In the genomic region with DNA sequence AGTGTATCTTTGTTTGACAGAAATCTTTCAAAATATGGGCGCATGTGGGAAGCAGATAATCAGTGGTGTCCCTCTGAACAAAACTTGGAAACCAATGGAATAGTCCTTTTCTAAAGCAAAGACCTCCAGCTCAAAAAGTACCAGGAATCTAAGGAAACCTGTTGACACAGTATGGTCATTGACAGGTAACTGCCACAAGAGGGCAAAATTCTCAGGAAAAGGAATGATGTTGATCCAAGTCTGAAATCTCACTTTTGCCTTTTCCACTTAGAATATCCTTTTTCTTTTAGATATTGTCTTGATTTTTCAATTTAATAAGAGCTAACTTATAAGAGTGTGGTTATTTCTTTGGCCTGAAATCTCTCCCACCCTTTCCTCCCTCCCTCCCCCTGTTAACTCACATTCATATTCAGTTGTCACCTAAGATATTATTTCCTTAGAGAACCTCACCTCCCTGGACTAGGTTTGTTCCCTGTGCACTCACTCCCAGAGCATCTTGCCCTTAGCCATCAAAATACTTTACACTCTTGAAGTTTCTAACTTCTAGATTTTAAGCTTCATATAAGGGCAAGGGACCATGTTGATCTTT, we compare ENCODE assay signal across 8 cellular contexts. TPM values are rescaled to one million over a fixed set of nuclear protein-coding genes. Genes with fewer than 3 reads are reported as not detected.
DNase-seq lines count a peak whose midpoint lies in the region; ATAC-seq and TF ChIP-seq lines count a peak whose summit lies in the region.
"Had no signal": no experiment of that assay in that cellular context is flagged by ENCODE, and none has a peak within 500 bp of the region (broad histone marks: within the 10 kb centered on the region; RNA-seq: fewer than 3 reads in every experiment).

No MANE protein-coding gene starts in this region.

- no peaks in the 10 kb centered on the region for H3K9me3 ChIP-seq in liver (ENCODE audit: control insufficient read depth in 4 of 4, low read length in 3 of 4)
- no peaks in the 10 kb centered on the region for H3K9me3 ChIP-seq in T-helper 17 cell (ENCODE audit: control insufficient read depth, low read length, poor library complexity, severe bottlenecking)

- CTCF ChIA-PET in GM10248 (lab: Yijun Ruan, JAX): interaction anchor here (0.7 to 6.4 kb wide), 23 partner anchors 12 to 332 kb away, joined by 3 to 133 read pairs (median 4); no protein-coding TSS in a partner anchor

- H3K27me3 Mint-ChIP-seq in T-helper 17 cell: peaks cover 12% of the 10 kb centered on the region
- H3K27me3 Mint-ChIP-seq: activated B cell treated with CpG ODN at 0.5 μM for 24 hours had no signal

- peak; percentile 65 for TF ChIP-seq CTCF in GM10248 (IDR thresholded peaks at IDR 0.05; ENCODE audit: control extremely low read depth, extremely low read depth, low read depth, missing control alignments)
- peak; percentile 59 for TF ChIP-seq CTCF in liver (IDR thresholded peaks at IDR 0.05; ENCODE audit: low read depth, low read length, missing input control)

- H3K4me3 ChIP-seq in liver (ENCODE audit: low read depth in 1 of 3, low read length in 3 of 3): no peak overlapping the region

- peak; percentile 57 to 72 for TF ChIP-seq RAD21 in liver (IDR thresholded peaks at IDR 0.05)

- no peak overlapping the region for H3K9ac ChIP-seq in liver (ENCODE audit: low read depth in 1 of 2, low read length in 2 of 2)

- no peak overlapping the region for H3K27ac Mint-ChIP-seq in T-helper 17 cell
- H3K27ac Mint-ChIP-seq: activated B cell treated with CpG ODN at 0.5 μM for 24 hours had no signal

- no peaks in the 10 kb centered on the region for H3K36me3 ChIP-seq in liver (ENCODE audit: control insufficient read depth in 4 of 4, insufficient read depth in 3 of 4, low read depth in 1 of 4, low read length in 3 of 4)

- H3K27me3 ChIP-seq in liver (ENCODE audit: control insufficient read depth in 4 of 4, insufficient read depth in 4 of 4, low read length in 3 of 4): no peaks in the 10 kb centered on the region

- H3K27ac ChIP-seq in liver (ENCODE audit: low read depth in 1 of 2, low read length in 2 of 2): no peak overlapping the region

- no peak overlapping the region for H3K4me3 Mint-ChIP-seq in T-helper 17 cell
- H3K4me3 Mint-ChIP-seq: activated B cell treated with CpG ODN at 0.5 μM for 24 hours had no signal

- WGBS in liver: 38% methylated on average over 1 of the region's 1 CpG

- no peaks in the 10 kb centered on the region for H3K36me3 Mint-ChIP-seq in T-helper 17 cell (ENCODE audit: low read depth)

- ATAC-seq in HG02678 (IDR thresholded peaks at IDR 0.05; ENCODE audit: unreplicated experiment) (no peak), T-helper 17 cell (no peak)

- POLR2A ChIA-PET in GM10248 (lab: Yijun Ruan, JAX): no interaction called here

- peak; percentile 37 for DNase-seq in GM10248 (ENCODE audit: extremely low spot score)
- peak; percentile 32 for DNase-seq in NAMALWA (ENCODE audit: low spot score)
- DNase-seq in astrocyte of the hippocampus (ENCODE audit: low read depth, low spot score): peak; percentile 63
- DNase-seq in T-helper 17 cell: no peak
- DNase-seq in amniotic stem cell (lab: John Stamatoyannopoulos, UW): no peak
- DNase-seq: activated B cell treated with CpG ODN at 0.5 μM for 24 hours had no signal

- no peaks in the 10 kb centered on the region for H3K4me1 ChIP-seq in liver (ENCODE audit: control insufficient read depth in 4 of 4, insufficient read depth in 4 of 4, low read length in 3 of 4)

- peaks cover 14% of the 10 kb centered on the region for H3K4me1 Mint-ChIP-seq in T-helper 17 cell

TF ChIP-seq in liver, 16 proteins besides CTCF, POLR2A, EP300 and RAD21:
- TF ChIP-seq FOXA2 (IDR thresholded peaks at IDR 0.05): peak; percentile 56
- TF ChIP-seq SP1 (IDR thresholded peaks at IDR 0.05): no peak
- TF ChIP-seq, protein P1, sequence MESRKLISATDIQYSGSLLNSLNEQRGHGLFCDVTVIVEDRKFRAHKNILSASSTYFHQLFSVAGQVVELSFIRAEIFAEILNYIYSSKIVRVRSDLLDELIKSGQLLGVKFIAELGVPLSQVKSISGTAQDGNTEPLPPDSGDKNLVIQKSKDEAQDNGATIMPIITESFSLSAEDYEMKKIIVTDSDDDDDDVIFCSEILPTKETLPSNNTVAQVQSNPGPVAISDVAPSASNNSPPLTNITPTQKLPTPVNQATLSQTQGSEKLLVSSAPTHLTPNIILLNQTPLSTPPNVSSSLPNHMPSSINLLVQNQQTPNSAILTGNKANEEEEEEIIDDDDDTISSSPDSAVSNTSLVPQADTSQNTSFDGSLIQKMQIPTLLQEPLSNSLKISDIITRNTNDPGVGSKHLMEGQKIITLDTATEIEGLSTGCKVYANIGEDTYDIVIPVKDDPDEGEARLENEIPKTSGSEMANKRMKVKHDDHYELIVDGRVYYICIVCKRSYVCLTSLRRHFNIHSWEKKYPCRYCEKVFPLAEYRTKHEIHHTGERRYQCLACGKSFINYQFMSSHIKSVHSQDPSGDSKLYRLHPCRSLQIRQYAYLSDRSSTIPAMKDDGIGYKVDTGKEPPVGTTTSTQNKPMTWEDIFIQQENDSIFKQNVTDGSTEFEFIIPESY (IDR thresholded peaks at IDR 0.05): no peak
TF ChIP-seq in liver: peak in this region for 1.

RNA-seq across cellular contexts. Expression of a gene that starts 59.0 kb away (rescaled TPM):
- total RNA-seq in liver (not detected), T-helper 17 cell (not detected)
- polyA plus RNA-seq in liver: not detected
- total RNA-seq: activated B cell treated with CpG ODN at 0.5 μM for 24 hours had no signal

Comparison
In these comparisons a context has a peak if more than half of its experiments do, and no peak if none do; other contexts are left out.
1. DNase-seq: peak in GM10248 (single experiment), NAMALWA (single experiment) and astrocyte of the hippocampus (single experiment); none in T-helper 17 cell (0 of 3) and amniotic stem cell (single experiment).